Comparison of ENCODE assay signal across 8 cellular contexts in genomic region chr7:149422065-149422913, GRCh38. TPM values are rescaled to one million over a fixed set of nuclear protein-coding genes. Genes with fewer than 3 reads are reported as not detected.
DNase-seq lines count a peak whose midpoint lies in the region; ATAC-seq, FAIRE-seq and TF ChIP-seq lines count a peak whose summit lies in the region.

No MANE protein-coding gene starts in this region.

- H3K4me1 Mint-ChIP-seq in activated T-cell treated with anti-CD3 and anti-CD28 coated beads, Interleukin-2, amount 50 U/mL, for 4 hours (ENCODE audit: low read depth) = peaks cover 8% of the 10 kb centered on the region

- H3K36me3 ChIP-seq in neural cell (ENCODE audit: insufficient read depth, low read length) = no peaks in the 10 kb centered on the region
- no peaks in the 10 kb centered on the region for H3K36me3 ChIP-seq in stomach

- H3K9me3 Mint-ChIP-seq in activated T-cell treated with anti-CD3 and anti-CD28 coated beads, Interleukin-2, amount 50 U/mL, for 4 hours = no peaks in the 10 kb centered on the region

- no peak overlapping the region for H2AFZ ChIP-seq in neural cell (ENCODE audit: low read depth, low read length)

- H3K27me3 ChIP-seq in HL-60 (ENCODE audit: insufficient read depth, poor library complexity, severe bottlenecking) = no peaks in the 10 kb centered on the region
- peaks cover 5% of the 10 kb centered on the region for H3K27me3 ChIP-seq in neural cell (ENCODE audit: insufficient read depth, low read depth, low read length)
- no peaks in the 10 kb centered on the region for H3K27me3 ChIP-seq in stomach

- H3K4me2 ChIP-seq in neural cell (ENCODE audit: low read length) = no peak overlapping the region

- DNase-seq in D721Med (ENCODE audit: insufficient read length, low spot score) (peak; percentile 95), HL-60 (ENCODE audit: low read depth in 1 of 2, low spot score in 1 of 2) (peak; percentile 49 to 53), NOMO-1 treated with dmso at 0.1 percent for 144 hours (lab: John Stamatoyannopoulos, UW; ENCODE audit: unreplicated experiment) (peak; percentile 23), fibroblast of mammary gland (ENCODE audit: low read depth) (peak; percentile 66), stomach (peak; percentile 74)
- DNase-seq in activated T-cell treated with anti-CD3 and anti-CD28 coated beads, Interleukin-2, amount 50 U/mL, for 4 hours = peak; percentile 61

- no peak for FAIRE-seq in D721Med (lab: Jason Lieb, UNC)

- H3K27me3 Mint-ChIP-seq in activated T-cell treated with anti-CD3 and anti-CD28 coated beads, Interleukin-2, amount 50 U/mL, for 4 hours (ENCODE audit: low read depth) = no peaks in the 10 kb centered on the region

- no peaks in the 10 kb centered on the region for H3K79me2 ChIP-seq in neural cell (replicated peaks; ENCODE audit: insufficient read depth, low read length)

- H4K20me1 ChIP-seq in neural cell (ENCODE audit: insufficient read depth) = no peaks in the 10 kb centered on the region

- H3F3A ChIP-seq in neural cell (ENCODE audit: insufficient read depth, low read length, poor library complexity, severe bottlenecking) = no peaks in the 10 kb centered on the region

- peak overlapping the region; percentile 24 for H3K27ac ChIP-seq in HL-60 (replicated peaks)
- no peak overlapping the region for H3K27ac ChIP-seq in neural cell (ENCODE audit: low read length)
- H3K27ac ChIP-seq in stomach = peak overlapping the region; percentile 72 to 81 (median 74)

- WGBS in stomach, 5 donors = 3 to 9% (median 5%) methylated on average over 33 to 71 of the region's 71 CpGs

- peak overlapping the region; percentile 41 for H3K4me3 ChIP-seq in HL-60 (replicated peaks; ENCODE audit: insufficient read depth, low read length)
- H3K4me3 ChIP-seq in fibroblast of mammary gland (ENCODE audit: control insufficient read depth, low read depth, low read length) = peak overlapping the region; percentile 42
- H3K4me3 ChIP-seq in neural cell (ENCODE audit: low read length) = peak overlapping the region; percentile 47
- peak overlapping the region; percentile 43 to 56 (median 52) for H3K4me3 ChIP-seq in stomach

- H3K9ac ChIP-seq in neural cell (ENCODE audit: low read length) = no peak overlapping the region

- intact Hi-C loops in stomach (cut with DNase I; ENCODE audit: low total_unique reads) = no loop called here

- peak; percentile 92 for ATAC-seq in GM19467 (IDR thresholded peaks at IDR 0.05; ENCODE audit: unreplicated experiment)
- ATAC-seq in activated T-cell treated with anti-CD3 and anti-CD28 coated beads, Interleukin-2, amount 50 U/mL, for 4 hours = peak; percentile 99

- H3K4me1 ChIP-seq in stomach = peaks cover 6 to 20% (median 17%) of the 10 kb centered on the region in 4 donors

- no peaks in the 10 kb centered on the region for H3K36me3 Mint-ChIP-seq in activated T-cell treated with anti-CD3 and anti-CD28 coated beads, Interleukin-2, amount 50 U/mL, for 4 hours (ENCODE audit: insufficient read depth)

- peak; percentile 66 for TF ChIP-seq CTCF in D721Med (IDR thresholded peaks at IDR 0.05; ENCODE audit: insufficient read depth, missing control alignments)
- TF ChIP-seq CTCF in HL-60 (IDR thresholded peaks at IDR 0.05; ENCODE audit: insufficient read depth, low read length) = peak; percentile 9
- no peak for TF ChIP-seq CTCF in fibroblast of mammary gland (conservative IDR thresholded peaks at IDR 0.05; ENCODE audit: control insufficient read depth, insufficient read depth, low read depth, low read length)
- peak; percentile 34 for TF ChIP-seq CTCF in neural cell (IDR thresholded peaks at IDR 0.05; ENCODE audit: poor library complexity, severe bottlenecking)
- peak in 4 of 7 experiments; percentile 37 to 86 (median 45) for TF ChIP-seq CTCF in stomach (IDR thresholded peaks at IDR 0.05)

- H3K4me3 Mint-ChIP-seq in activated T-cell treated with anti-CD3 and anti-CD28 coated beads, Interleukin-2, amount 50 U/mL, for 4 hours = peak overlapping the region; percentile 75

- no peak for TF ChIP-seq EP300 in neural cell (conservative IDR thresholded peaks at IDR 0.05; ENCODE audit: poor library complexity, severe bottlenecking)
- TF ChIP-seq EP300 in stomach (IDR thresholded peaks at IDR 0.05) = no peak

- no peaks in the 10 kb centered on the region for H3K9me2 ChIP-seq in neural cell (ENCODE audit: insufficient read depth, low read length)

- no peak for TF ChIP-seq POLR2A in stomach (IDR thresholded peaks at IDR 0.05)

- TF ChIP-seq RAD21 in neural cell (conservative IDR thresholded peaks at IDR 0.05) = no peak

- H3K9me3 ChIP-seq in neural cell (ENCODE audit: low read length) = no peaks in the 10 kb centered on the region
- no peaks in the 10 kb centered on the region for H3K9me3 ChIP-seq in stomach

TF ChIP-seq in neural cell, 6 proteins besides CTCF, POLR2A, EP300 and RAD21:
- TF ChIP-seq TAF1 (IDR thresholded peaks at IDR 0.05; ENCODE audit: low read depth) (no peak), EZH2 (IDR thresholded peaks at IDR 0.05; ENCODE audit: borderline replicate concordance, insufficient read depth, low read length, poor library complexity, severe bottlenecking) (no peak), MXI1 (conservative IDR thresholded peaks at IDR 0.05; ENCODE audit: poor library complexity, severe bottlenecking) (no peak), SMC3 (conservative IDR thresholded peaks at IDR 0.05; ENCODE audit: poor library complexity) (no peak), POLR2AphosphoS5 (IDR thresholded peaks at IDR 0.05) (no peak), REST (IDR thresholded peaks at IDR 0.05; ENCODE audit: borderline replicate concordance) (no peak)
TF ChIP-seq in neural cell: peak in this region for 0.

RNA-seq across cellular contexts. Expression of gene ZNF777, which starts 38.6 kb away (rescaled TPM):
- 10 to 100 TPM; 28.3 to 33.2 (median 29.3) TPM for total RNA-seq in activated T-cell treated with anti-CD3 and anti-CD28 coated beads, Interleukin-2, amount 50 U/mL, for 4 hours
- 6.1 and 7.0 TPM in 2 replicates for polyA plus RNA-seq in neural cell
- 13.9 and 14.7 TPM in 2 replicates for polyA minus RNA-seq in neural cell
- total RNA-seq in stomach = 10 to 100 TPM in 1 of 5 donors, 1 to 10 TPM in 4; 1.2 to 15.2 (median 4.5) TPM
- 1 to 10 TPM; 5.2 to 6.1 (median 5.3) TPM for polyA plus RNA-seq in stomach

Comparison
In these comparisons a context has a peak if more than half of its experiments do, and no peak if none do; other contexts are left out.
1. DNase-seq: peak in every context shown above with its lines; median percentile 95 in D721Med; 74 in stomach; 66 in fibroblast of mammary gland; 61 in activated T-cell treated with anti-CD3 and anti-CD28 coated beads, Interleukin-2, amount 50 U/mL, for 4 hours; 51 in HL-60; 23 in NOMO-1 treated with dmso at 0.1 percent for 144 hours.